ENCODE assay signal across 28 cellular contexts in genomic region chr3:104126463-104126862, GRCh38.
"Had no signal": no experiment of that assay in that cellular context is flagged by ENCODE, and none has a peak within 500 bp of the region (broad histone marks: within the 10 kb centered on the region; RNA-seq: fewer than 3 reads in every experiment).

No MANE protein-coding gene starts in this region.

- H3K9me3 Mint-ChIP-seq: activated naive CD8-positive, alpha-beta T cell treated with anti-CD3 and anti-CD28 coated beads, Interleukin-2, amount 10 ng/mL, durations not matched to agents 7 days and 5 days had no signal

- H3K4me3 Mint-ChIP-seq: activated CD4-positive, alpha-beta memory T cell treated with anti-CD3 and anti-CD28 coated beads, Interleukin-2, amount 10 ng/mL, durations not matched to agents 7 days and 5 days; activated CD4-positive, alpha-beta T cell treated with anti-CD3 and anti-CD28 coated beads, Interleukin-2, amount 10 ng/mL, durations not matched to agents 7 days and 5 days; activated naive CD4-positive, alpha-beta T cell treated with anti-CD3 and anti-CD28 coated beads, Interleukin-2, amount 10 ng/mL, durations not matched to agents 7 days and 5 days; activated naive CD8-positive, alpha-beta T cell treated with anti-CD3 and anti-CD28 coated beads, Interleukin-2, amount 10 ng/mL, durations not matched to agents 7 days and 5 days; activated T-cell treated with anti-CD3 and anti-CD28 coated beads, Interleukin-2, amount 50 U/mL, for 24 hours; activated T-cell treated with anti-CD3 and anti-CD28 coated beads, Interleukin-2, amount 50 U/mL, for 72 hours; brain had no signal

- H3K27me3 Mint-ChIP-seq: activated CD4-positive, alpha-beta memory T cell treated with anti-CD3 and anti-CD28 coated beads, Interleukin-2, amount 10 ng/mL, durations not matched to agents 7 days and 5 days; activated CD4-positive, alpha-beta T cell treated with anti-CD3 and anti-CD28 coated beads, Interleukin-2, amount 10 ng/mL, durations not matched to agents 7 days and 5 days; activated naive CD4-positive, alpha-beta T cell treated with anti-CD3 and anti-CD28 coated beads, Interleukin-2, amount 10 ng/mL, durations not matched to agents 7 days and 5 days; activated naive CD8-positive, alpha-beta T cell treated with anti-CD3 and anti-CD28 coated beads, Interleukin-2, amount 10 ng/mL, durations not matched to agents 7 days and 5 days; activated T-cell treated with anti-CD3 and anti-CD28 coated beads, Interleukin-2, amount 50 U/mL, for 24 hours; brain had no signal

- H3K36me3 ChIP-seq: ascending aorta, breast epithelium, cardiac muscle cell, colonic mucosa, esophagus muscularis mucosa, gastrocnemius medialis had no signal

- H3K27ac Mint-ChIP-seq: activated CD4-positive, alpha-beta memory T cell treated with anti-CD3 and anti-CD28 coated beads, Interleukin-2, amount 10 ng/mL, durations not matched to agents 7 days and 5 days; activated CD4-positive, alpha-beta T cell treated with anti-CD3 and anti-CD28 coated beads, Interleukin-2, amount 10 ng/mL, durations not matched to agents 7 days and 5 days; activated naive CD4-positive, alpha-beta T cell treated with anti-CD3 and anti-CD28 coated beads, Interleukin-2, amount 10 ng/mL, durations not matched to agents 7 days and 5 days; activated naive CD4-positive, alpha-beta T cell treated with anti-CD3 and anti-CD28 coated beads, Interleukin-2, amount 50 U/mL, for 72 hours; activated naive CD8-positive, alpha-beta T cell treated with anti-CD3 and anti-CD28 coated beads, Interleukin-2, amount 10 ng/mL, durations not matched to agents 7 days and 5 days; activated T-cell treated with anti-CD3 and anti-CD28 coated beads, Interleukin-2, amount 50 U/mL, for 24 hours; activated T-cell treated with anti-CD3 and anti-CD28 coated beads, Interleukin-2, amount 50 U/mL, for 72 hours; brain had no signal

- ATAC-seq: activated naive CD4-positive, alpha-beta T cell treated with anti-CD3 and anti-CD28 coated beads, Interleukin-2, amount 50 U/mL, for 72 hours; activated T-cell treated with anti-CD3 and anti-CD28 coated beads, Interleukin-2, amount 50 U/mL, for 72 hours; foreskin keratinocyte; gastrocnemius medialis had no signal

- H3K36me3 Mint-ChIP-seq: activated naive CD4-positive, alpha-beta T cell treated with anti-CD3 and anti-CD28 coated beads, Interleukin-2, amount 10 ng/mL, durations not matched to agents 7 days and 5 days; activated naive CD8-positive, alpha-beta T cell treated with anti-CD3 and anti-CD28 coated beads, Interleukin-2, amount 10 ng/mL, durations not matched to agents 7 days and 5 days; brain had no signal

- H3K9me3 ChIP-seq: ascending aorta, colonic mucosa, gastrocnemius medialis had no signal

- DNase-seq: activated CD4-positive, alpha-beta memory T cell treated with anti-CD3 and anti-CD28 coated beads, Interleukin-2, amount 10 ng/mL, durations not matched to agents 7 days and 5 days; activated CD4-positive, alpha-beta T cell treated with anti-CD3 and anti-CD28 coated beads for 1 hour; activated CD4-positive, alpha-beta T cell treated with anti-CD3 and anti-CD28 coated beads for 4 hours; activated CD4-positive, alpha-beta T cell treated with anti-CD3 and anti-CD28 coated beads, Interleukin-2, amount 10 ng/mL, durations not matched to agents 7 days and 5 days; activated CD4-positive, alpha-beta T cell treated with anti-CD3 and anti-CD28 coated beads, Interleukin-2, amount 50 U/mL, for 4 hours; activated CD8-positive, alpha-beta memory T cell treated with anti-CD3 and anti-CD28 coated beads, Interleukin-2, amount 50 U/mL, for 48 hours; activated gamma-delta T cell; activated naive CD4-positive, alpha-beta T cell; activated naive CD4-positive, alpha-beta T cell treated with anti-CD3 and anti-CD28 coated beads, Interleukin-2, amount 10 ng/mL, durations not matched to agents 7 days and 5 days; activated naive CD8-positive, alpha-beta T cell treated with anti-CD3 and anti-CD28 coated beads, Interleukin-2, amount 10 ng/mL, durations not matched to agents 7 days and 5 days; activated T-cell treated with anti-CD3 and anti-CD28 coated beads for 4 hours; activated T-cell treated with anti-CD3 and anti-CD28 coated beads, Interleukin-2, amount 50 U/mL, for 24 hours; activated T-cell treated with anti-CD3 and anti-CD28 coated beads, Interleukin-2, amount 50 U/mL, for 72 hours; central memory CD4-positive, alpha-beta T cell; cerebellar nuclear complex; colonic mucosa; dorsolateral prefrontal cortex; effector memory CD4-positive, alpha-beta T cell; erythroblast; gastrocnemius medialis; T-helper 2 cell had no signal

- H3K4me3 ChIP-seq: ascending aorta, breast epithelium, cardiac muscle cell, colonic mucosa, dorsolateral prefrontal cortex, esophagus muscularis mucosa, gastrocnemius medialis had no signal

- H3K27me3 ChIP-seq: ascending aorta, breast epithelium, cardiac muscle cell, colonic mucosa, dorsolateral prefrontal cortex, esophagus muscularis mucosa, foreskin keratinocyte, gastrocnemius medialis had no signal

- H3K27ac ChIP-seq: ascending aorta, breast epithelium, cardiac muscle cell, colonic mucosa, dorsolateral prefrontal cortex, esophagus muscularis mucosa, foreskin keratinocyte, gastrocnemius medialis had no signal

- H3K4me1 Mint-ChIP-seq: activated CD4-positive, alpha-beta memory T cell treated with anti-CD3 and anti-CD28 coated beads, Interleukin-2, amount 10 ng/mL, durations not matched to agents 7 days and 5 days; activated CD4-positive, alpha-beta T cell treated with anti-CD3 and anti-CD28 coated beads, Interleukin-2, amount 10 ng/mL, durations not matched to agents 7 days and 5 days; activated naive CD4-positive, alpha-beta T cell treated with anti-CD3 and anti-CD28 coated beads, Interleukin-2, amount 10 ng/mL, durations not matched to agents 7 days and 5 days; activated naive CD8-positive, alpha-beta T cell treated with anti-CD3 and anti-CD28 coated beads, Interleukin-2, amount 10 ng/mL, durations not matched to agents 7 days and 5 days; brain had no signal

- H3K4me1 ChIP-seq: ascending aorta, breast epithelium, colonic mucosa, esophagus muscularis mucosa, foreskin keratinocyte, gastrocnemius medialis had no signal
